Comparison of ENCODE assay signal across 9 cellular contexts in the genomic region with DNA sequence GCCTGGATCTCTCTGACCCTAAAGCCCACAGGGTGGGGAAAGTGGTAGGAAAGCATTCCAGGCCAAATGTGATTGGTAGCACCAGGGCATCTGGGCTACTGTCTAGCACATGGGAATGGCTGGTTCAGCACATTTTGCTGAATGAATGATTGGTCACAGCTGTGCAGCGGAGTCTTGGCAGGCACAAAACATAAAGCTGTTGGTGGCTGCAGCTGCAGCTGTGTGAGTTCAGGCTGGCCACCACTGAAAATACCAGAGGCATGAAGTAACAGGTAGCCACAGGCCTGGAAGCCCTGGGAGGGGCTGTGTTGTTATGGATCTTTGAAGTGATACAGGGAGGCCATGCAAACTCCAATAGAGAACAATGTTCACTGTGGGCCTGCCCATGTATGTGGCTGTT.
DNase-seq lines count a peak whose midpoint lies in the region; ATAC-seq and TF ChIP-seq lines count a peak whose summit lies in the region.
"Had no signal": no experiment of that assay in that cellular context is flagged by ENCODE, and none has a peak within 500 bp of the region (broad histone marks: within the 10 kb centered on the region; RNA-seq: fewer than 3 reads in every experiment).

No MANE protein-coding gene starts in this region.

- H3K27ac ChIP-seq in HUES6 (ENCODE audit: low read depth, low read length): peak overlapping the region; percentile 62; the same call in 1 of the 2 replicates
- H3K27ac ChIP-seq in brain microvascular endothelial cell: no peak overlapping the region
- H3K27ac ChIP-seq in substantia nigra (ENCODE audit: low read depth, low read length, poor library complexity, severe bottlenecking): peak overlapping the region; percentile 9
- H3K27ac ChIP-seq: esophagus squamous epithelium, tibial artery had no signal

- H3K36me3 ChIP-seq in HUES6 (ENCODE audit: control insufficient read depth, insufficient read depth, low read length) (no peaks in the 10 kb centered on the region), brain microvascular endothelial cell (replicated peaks) (no peaks in the 10 kb centered on the region)
- H3K36me3 ChIP-seq: esophagus squamous epithelium, tibial artery had no signal

- H3K4me3 ChIP-seq in HUES6 (ENCODE audit: low read depth, low read length): no peak overlapping the region; the same call in 1 of the 2 replicates
- no peak overlapping the region for H3K4me3 ChIP-seq in brain microvascular endothelial cell (ENCODE audit: low read depth, low read length)
- H3K4me3 ChIP-seq: esophagus squamous epithelium, tibial artery had no signal

- H3K4me1 ChIP-seq in HUES6 (ENCODE audit: control insufficient read depth, insufficient read depth, low read length): peaks cover 47% of the 10 kb centered on the region

- H3K27me3 ChIP-seq in HUES6 (ENCODE audit: control insufficient read depth, insufficient read depth, low read length) (no peaks in the 10 kb centered on the region), brain microvascular endothelial cell (replicated peaks) (no peaks in the 10 kb centered on the region)
- H3K27me3 ChIP-seq: esophagus squamous epithelium, tibial artery had no signal

- intact Hi-C loops in left colon (cut with DNase I, micrococcal nuclease): no loop called here

- peak overlapping the region; percentile 43 for H3K9ac ChIP-seq in HUES6 (ENCODE audit: low read length)

- no peak for TF ChIP-seq CTCF in brain microvascular endothelial cell (IDR thresholded peaks at IDR 0.05; ENCODE audit: low read depth, low read length, missing control alignments)

- ATAC-seq in left colon: no peak

- in situ Hi-C loops in brain microvascular endothelial cell (cut with HindIII; ENCODE audit: low pct_ligation_motif_present, low sequenced_read_pairs): loop anchor here (25.0 kb wide), 1 partner anchor 690 kb away; no protein-coding TSS in a partner anchor

- H3K9me3 ChIP-seq in HUES6 (ENCODE audit: control insufficient read depth, insufficient read depth, low read depth, low read length): no peaks in the 10 kb centered on the region
- H3K9me3 ChIP-seq: esophagus squamous epithelium, tibial artery had no signal

- DNase-seq in brain microvascular endothelial cell: peak; percentile 83
- peak; percentile 56 for DNase-seq in iPS-NIHi11 (ENCODE audit: low spot score)
- DNase-seq in substantia nigra (lab: John Stamatoyannopoulos, UW): peak in 19 of 49 donors; percentile 2 to 64 (median 14)
- DNase-seq in mesenteric fat pad (ENCODE audit: low spot score): no peak
- no peak for DNase-seq in CD1c-positive myeloid dendritic cell (ENCODE audit: extremely low spot score)
- no peak for DNase-seq in left colon
- DNase-seq: esophagus squamous epithelium, tibial artery had no signal

Comparison
In these comparisons a context has a peak if more than half of its experiments do, and no peak if none do; other contexts are left out.
1. DNase-seq: peak in brain microvascular endothelial cell (single experiment) and iPS-NIHi11 (single experiment); none in mesenteric fat pad (single experiment), CD1c-positive myeloid dendritic cell (single experiment) and left colon (0 of 2).